ENCODE assay signal across 9 cellular contexts in the genomic region with DNA sequence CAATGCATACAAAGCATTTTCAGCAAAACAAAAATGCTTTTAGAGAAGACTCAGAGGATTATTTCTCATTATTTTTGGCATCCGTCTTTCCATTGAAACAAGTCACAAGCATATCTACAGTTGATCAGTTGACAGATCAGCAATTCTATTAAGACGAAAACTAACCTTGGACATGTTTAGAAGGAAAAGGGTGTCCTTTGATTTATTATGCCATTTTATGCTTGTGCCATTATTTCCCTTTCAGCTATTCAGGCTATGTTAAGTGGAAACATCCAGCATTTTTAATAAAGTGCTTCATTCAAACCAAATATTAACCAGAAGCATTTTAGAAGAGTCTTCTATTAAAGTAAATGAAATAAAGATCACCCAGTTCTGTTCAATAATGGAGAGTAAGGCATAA.
"Had no signal": no experiment of that assay in that cellular context is flagged by ENCODE, and none has a peak within 500 bp of the region (broad histone marks: within the 10 kb centered on the region; RNA-seq: fewer than 3 reads in every experiment).

No MANE protein-coding gene starts in this region.

- H3K36me3 ChIP-seq: HAP-1 had no signal

- H3K4me1 ChIP-seq: HAP-1 had no signal

- DNase-seq: GOT3, H9, HFFc6 had no signal

- FAIRE-seq: H1, H54 had no signal

- H2AFZ ChIP-seq: GM23248, GM23338 had no signal

- H3K27ac ChIP-seq: GM23248 had no signal

- H3K9ac ChIP-seq: GM23248 had no signal

- H3K9me3 ChIP-seq: HAP-1 had no signal

- H3K4me2 ChIP-seq: GM23338 had no signal

- H3K4me3 ChIP-seq: GM23248, GM23338, HAP-1 had no signal

- ATAC-seq: GM23338, HCT116 had no signal
